ENCODE assay signal across 27 cellular contexts in genomic region chr17:17635126-17635525, GRCh38. TPM values are rescaled to one million over a fixed set of nuclear protein-coding genes. Genes with fewer than 3 reads are reported as not detected.
DNase-seq lines count a peak whose midpoint lies in the region; ATAC-seq, FAIRE-seq and TF ChIP-seq lines count a peak whose summit lies in the region.
"Had no signal": no experiment of that assay in that cellular context is flagged by ENCODE, and none has a peak within 500 bp of the region (broad histone marks: within the 10 kb centered on the region; RNA-seq: fewer than 3 reads in every experiment).

No MANE protein-coding gene starts in this region.

- no peak overlapping the region for H3K9ac ChIP-seq in kidney (ENCODE audit: low read length in 2 of 2)
- H3K9ac ChIP-seq: BLaER1 treated with 17β-estradiol and CSF1 and Interleukin-3, amounts not matched to agents 10 nM and 100 nM; KMS-11 had no signal

- no peaks in the 10 kb centered on the region for H3K4me1 ChIP-seq in kidney (ENCODE audit: control insufficient read depth in 1 of 2, insufficient read depth in 1 of 2, low read depth in 1 of 2, low read length in 2 of 2)
- no peaks in the 10 kb centered on the region for H3K4me1 ChIP-seq in breast epithelium
- H3K4me1 ChIP-seq in mucosa of descending colon (ENCODE audit: low read depth), result no peaks in the 10 kb centered on the region
- H3K4me1 ChIP-seq: Caco-2, SJSA1 had no signal

- no peaks in the 10 kb centered on the region for H3K27me3 ChIP-seq in breast epithelium
- H3K27me3 ChIP-seq: BLaER1 treated with 17β-estradiol and CSF1 and Interleukin-3, amounts not matched to agents 10 nM and 100 nM; SJSA1 had no signal

- TF ChIP-seq CTCF in kidney (IDR thresholded peaks at IDR 0.05; ENCODE audit: borderline replicate concordance, extremely low read depth, insufficient read depth), result no peak
- no peak for TF ChIP-seq CTCF in breast epithelium (IDR thresholded peaks at IDR 0.05)
- no peak for TF ChIP-seq CTCF in mucosa of descending colon (IDR thresholded peaks at IDR 0.05)

- no peak for TF ChIP-seq POLR2A in breast epithelium (IDR thresholded peaks at IDR 0.05)

- H3K9me3 ChIP-seq in kidney (ENCODE audit: control insufficient read depth in 1 of 2, low read length in 2 of 2) (no peaks in the 10 kb centered on the region), breast epithelium (no peaks in the 10 kb centered on the region), mucosa of descending colon (no peaks in the 10 kb centered on the region)
- H3K9me3 ChIP-seq: Caco-2, HAP-1 had no signal

- H3K4me3 ChIP-seq in kidney (ENCODE audit: low read length in 2 of 2), result no peak overlapping the region
- no peak overlapping the region for H3K4me3 ChIP-seq in breast epithelium
- H3K4me3 ChIP-seq in mucosa of descending colon, result no peak overlapping the region
- H3K4me3 ChIP-seq: BLaER1 treated with 17β-estradiol and CSF1 and Interleukin-3, amounts not matched to agents 10 nM and 100 nM; GM12878; HAP-1; SJSA1 had no signal

- intact Hi-C loops in kidney (cut with DNase I) (loop anchor here (5.0 kb wide), 1 partner anchor 283 kb away; no protein-coding TSS in a partner anchor), breast epithelium (cut with DNase I; ENCODE audit: low total_unique reads) (no loop called here), mucosa of descending colon (cut with DNase I, micrococcal nuclease) (no loop called here)

- no peak for ATAC-seq in mucosa of descending colon
- ATAC-seq: GM12878, PC-3 had no signal

- H3K27ac ChIP-seq in kidney (ENCODE audit: low read depth in 2 of 2, low read length in 2 of 2), result no peak overlapping the region
- peak overlapping the region in 1 of 2 donors; percentile 38 for H3K27ac ChIP-seq in breast epithelium
- H3K27ac ChIP-seq: 22Rv1; BLaER1 treated with 17β-estradiol and CSF1 and Interleukin-3, amounts not matched to agents 10 nM and 100 nM; HL-60; KMS-11; SJSA1 had no signal

- FAIRE-seq in kidney (lab: Jason Lieb, UNC), result no peak
- no peak for FAIRE-seq in urothelium cell line (lab: Jason Lieb, UNC)
- FAIRE-seq: GM12878 had no signal

- H3K36me3 ChIP-seq in kidney (ENCODE audit: control insufficient read depth in 1 of 2, insufficient read depth in 2 of 2, low read length in 2 of 2) (no peaks in the 10 kb centered on the region), breast epithelium (no peaks in the 10 kb centered on the region), mucosa of descending colon (ENCODE audit: low read depth) (no peaks in the 10 kb centered on the region)
- H3K36me3 ChIP-seq: BLaER1 treated with 17β-estradiol and CSF1 and Interleukin-3, amounts not matched to agents 10 nM and 100 nM; HAP-1; SJSA1 had no signal

- peak; percentile 51 for DNase-seq in DMS 273 (lab: John Stamatoyannopoulos, UW; ENCODE audit: unreplicated experiment)
- DNase-seq in DMS 273 treated with DMSO at 0.1 percent for 48 hours (lab: John Stamatoyannopoulos, UW), result no peak
- DNase-seq in ELR (ENCODE audit: low read depth), result peak; percentile 24
- DNase-seq in NCI-H446 treated with DMSO at 0.1 percent for 48 hours (lab: John Stamatoyannopoulos, UW), result peak; percentile 28
- peak; percentile 43 for DNase-seq in kidney
- no peak for DNase-seq in breast epithelium (ENCODE audit: low spot score in 2 of 2)
- no peak for DNase-seq in urothelium cell line (ENCODE audit: low spot score)
- no peak for DNase-seq in mucosa of descending colon
- DNase-seq: Caco-2; CD4-positive, alpha-beta memory T cell; GDM1; GOT3; NCI-H1048; NCI-H1417; NCI-H187; NCI-H2081 treated with DMSO at 0.1 percent for 48 hours; NCI-H2171; NCI-H226; NCI-H510A treated with DMSO at 0.1 percent for 48 hours; PC-3 had no signal

RNA-seq across cellular contexts. Expression of gene PEMT, which starts 43.6 kb away (rescaled TPM):
- total RNA-seq in kidney, result 36.8 TPM
- polyA plus RNA-seq in kidney (ENCODE audit: insufficient read depth, low read depth, low replicate concordance), result 52.1 TPM
- 100 to 1,000 TPM in 1 of 3 donors, 10 to 100 TPM in 2; 37.3 to 151 (median 52.4) TPM for total RNA-seq in breast epithelium
- 10 to 100 TPM; 15.4 to 18.3 (median 16.1) TPM for total RNA-seq in mucosa of descending colon

RNA-seq across cellular contexts. Expression of gene RAI1, which starts 46.1 kb away (rescaled TPM):
- total RNA-seq in kidney, result 50.5 TPM
- polyA plus RNA-seq in kidney (ENCODE audit: insufficient read depth, low read depth, low replicate concordance), result 6.7 TPM
- total RNA-seq in breast epithelium, result 10 to 100 TPM in 2 of 3 donors, 1 to 10 TPM in 1; 5.6 to 25.6 (median 20.6) TPM
- total RNA-seq in mucosa of descending colon, result 10 to 100 TPM; 12.9 to 29.2 (median 17.0) TPM

Comparison
In these comparisons a context has a peak if more than half of its experiments do, and no peak if none do; other contexts are left out.
1. DNase-seq: peak in DMS 273 (single experiment), ELR (single experiment), NCI-H446 treated with DMSO at 0.1 percent for 48 hours (single experiment) and kidney (single experiment); none in DMS 273 treated with DMSO at 0.1 percent for 48 hours (single experiment), breast epithelium (0 of 2), urothelium cell line (single experiment) and mucosa of descending colon (0 of 3).